ENCODE assay signal across 25 cellular contexts in the genomic region with DNA sequence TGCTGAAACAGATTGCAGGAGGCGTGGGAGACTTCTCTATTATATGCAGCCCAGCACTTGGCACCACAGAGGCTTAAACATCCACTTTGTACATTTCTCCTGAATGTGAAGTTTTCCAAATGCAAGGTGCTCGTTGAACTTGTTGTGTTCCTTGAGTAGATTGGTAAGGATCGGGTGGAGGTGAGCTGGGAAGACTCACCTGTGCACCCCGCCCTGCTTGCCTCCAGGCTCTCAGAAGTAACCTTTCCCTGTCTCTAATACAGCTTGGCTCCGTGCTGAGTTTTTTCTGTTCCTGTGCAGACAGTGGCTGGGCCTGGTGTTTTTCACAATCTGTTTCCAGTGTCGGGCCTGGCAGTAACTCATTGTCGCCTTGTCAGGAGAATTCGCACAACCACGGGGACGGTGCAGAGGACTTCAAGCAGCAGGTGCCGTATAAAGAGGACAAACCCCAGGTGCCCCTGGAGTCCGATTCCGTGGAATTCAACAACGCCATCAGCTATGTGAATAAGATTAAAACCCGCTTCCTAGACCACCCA. TPM values are rescaled to one million over a fixed set of nuclear protein-coding genes. Genes with fewer than 3 reads are reported as not detected.
"Had no signal": no experiment of that assay in that cellular context is flagged by ENCODE, and none has a peak within 500 bp of the region (broad histone marks: within the 10 kb centered on the region; RNA-seq: fewer than 3 reads in every experiment).

No MANE protein-coding gene starts in this region.

- H3K27ac ChIP-seq: gastrocnemius medialis, left lung, lower lobe of right lung, ovary, tibial artery had no signal

- ATAC-seq: effector memory CD8-positive, alpha-beta T cell; gastrocnemius medialis; left lung; lower lobe of right lung; naive thymus-derived CD8-positive, alpha-beta T cell; sciatic nerve; stimulated activated naive CD8-positive, alpha-beta T cell treated with anti-CD3 and anti-CD28 coated beads, Interleukin-15, amount 100 ng/mL, for 72 hours had no signal

- DNase-seq: caudate nucleus; cerebellar nuclear complex; cortex of kidney; effector memory CD8-positive, alpha-beta T cell; foreskin fibroblast; gastrocnemius medialis; lower lobe of right lung; nephron progenitor cell; nucleus accumbens; ovary; retina; stimulated activated CD4-positive, alpha-beta T cell treated with anti-CD3 and anti-CD28 coated beads, Interleukin-12 subunit alpha, Interleukin-12 subunit beta, amount 100 ng/mL, for 4 hours; stimulated activated CD4-positive, alpha-beta T cell treated with anti-CD3 and anti-CD28 coated beads, Interleukin-1b, Interleukin-23, amount 100 ng/mL, for 48 hours; stimulated activated CD4-positive, alpha-beta T cell treated with anti-CD3 and anti-CD28 coated beads, Interleukin-4, amount 100 ng/mL, for 1 hour; stimulated activated CD8-positive, alpha-beta memory T cell treated with anti-CD3 and anti-CD28 coated beads, Interleukin-4, amount 100 ng/mL, for 48 hours; stimulated activated naive CD4-positive, alpha-beta T cell; stimulated activated naive CD8-positive, alpha-beta T cell treated with anti-CD3 and anti-CD28 coated beads, Interleukin-15, amount 100 ng/mL, for 72 hours; tibial artery had no signal

- H3K4me3 ChIP-seq: gastrocnemius medialis, left lung, lower lobe of right lung, ovary, smooth muscle cell, tibial artery had no signal

- H3K36me3 ChIP-seq: ovary had no signal

- H3K9me3 ChIP-seq: gastrocnemius medialis, left lung, lower lobe of right lung, ovary, tibial artery had no signal

- H3K27me3 ChIP-seq: gastrocnemius medialis, left lung, ovary, tibial artery had no signal

RNA-seq across cellular contexts. Expression of a gene that starts 47.3 kb away (rescaled TPM):
- total RNA-seq: myocyte; naive thymus-derived CD8-positive, alpha-beta T cell; temporal lobe had no signal
- polyA plus RNA-seq: keratinocyte had no signal
